Comparison of ENCODE assay signal across 23 cellular contexts in genomic region chr11:2835768-2836150, GRCh38.
"Had no signal": no experiment of that assay in that cellular context is flagged by ENCODE, and none has a peak within 500 bp of the region (broad histone marks: within the 10 kb centered on the region; RNA-seq: fewer than 3 reads in every experiment).

No MANE protein-coding gene starts in this region.

- H3K27me3 Mint-ChIP-seq: activated CD4-positive, alpha-beta T cell treated with anti-CD3 and anti-CD28 coated beads for 36 hours; activated CD8-positive, alpha-beta memory T cell treated with anti-CD3 and anti-CD28 coated beads, Interleukin-2, amount 10 ng/mL, durations not matched to agents 7 days and 5 days; activated naive CD8-positive, alpha-beta T cell treated with anti-CD3 and anti-CD28 coated beads, Interleukin-2, amount 10 ng/mL, durations not matched to agents 7 days and 5 days had no signal

- H3K36me3 ChIP-seq: brain microvascular endothelial cell, pancreas, prostate gland, transverse colon, uterus had no signal

- ATAC-seq: activated CD4-positive, alpha-beta T cell treated with anti-CD3 and anti-CD28 coated beads for 36 hours; activated CD8-positive, alpha-beta memory T cell treated with anti-CD3 and anti-CD28 coated beads, Interleukin-2, amount 10 ng/mL, durations not matched to agents 7 days and 5 days; activated CD8-positive, alpha-beta T cell treated with anti-CD3 and anti-CD28 coated beads, Interleukin-2, amount 10 ng/mL, durations not matched to agents 7 days and 5 days; left colon; natural killer cell; stimulated activated naive B cell treated with anti-CD40 and anti-IgM and Interleukin-4, amounts not matched to agents 10 μg/mL and 1 μg/mL and 100 μg/mL, for 72 hours had no signal

- H3K4me3 Mint-ChIP-seq: activated CD4-positive, alpha-beta T cell treated with anti-CD3 and anti-CD28 coated beads for 36 hours; activated CD8-positive, alpha-beta memory T cell treated with anti-CD3 and anti-CD28 coated beads, Interleukin-2, amount 10 ng/mL, durations not matched to agents 7 days and 5 days; activated CD8-positive, alpha-beta T cell treated with anti-CD3 and anti-CD28 coated beads, Interleukin-2, amount 10 ng/mL, durations not matched to agents 7 days and 5 days; activated naive CD8-positive, alpha-beta T cell treated with anti-CD3 and anti-CD28 coated beads, Interleukin-2, amount 10 ng/mL, durations not matched to agents 7 days and 5 days; natural killer cell; stimulated activated naive B cell treated with anti-CD40 and anti-IgM and Interleukin-4, amounts not matched to agents 10 μg/mL and 1 μg/mL and 100 μg/mL, for 72 hours had no signal

- H3K9me3 ChIP-seq: pancreas, prostate gland, transverse colon, uterus had no signal

- H3K4me3 ChIP-seq: coronary artery, dorsolateral prefrontal cortex, pancreas, prostate gland, transverse colon, uterus had no signal

- H3K36me3 Mint-ChIP-seq: activated CD8-positive, alpha-beta memory T cell treated with anti-CD3 and anti-CD28 coated beads, Interleukin-2, amount 10 ng/mL, durations not matched to agents 7 days and 5 days; activated naive CD8-positive, alpha-beta T cell treated with anti-CD3 and anti-CD28 coated beads, Interleukin-2, amount 10 ng/mL, durations not matched to agents 7 days and 5 days; natural killer cell; stimulated activated naive B cell treated with anti-CD40 and anti-IgM and Interleukin-4, amounts not matched to agents 10 μg/mL and 1 μg/mL and 100 μg/mL, for 72 hours had no signal

- H3K27ac Mint-ChIP-seq: activated CD4-positive, alpha-beta T cell treated with anti-CD3 and anti-CD28 coated beads for 36 hours; activated CD8-positive, alpha-beta memory T cell treated with anti-CD3 and anti-CD28 coated beads, Interleukin-2, amount 10 ng/mL, durations not matched to agents 7 days and 5 days; activated CD8-positive, alpha-beta T cell treated with anti-CD3 and anti-CD28 coated beads, Interleukin-2, amount 10 ng/mL, durations not matched to agents 7 days and 5 days; activated naive CD8-positive, alpha-beta T cell treated with anti-CD3 and anti-CD28 coated beads, Interleukin-2, amount 10 ng/mL, durations not matched to agents 7 days and 5 days; natural killer cell; stimulated activated naive B cell treated with anti-CD40 and anti-IgM and Interleukin-4, amounts not matched to agents 10 μg/mL and 1 μg/mL and 100 μg/mL, for 72 hours had no signal

- DNase-seq: activated CD4-positive, alpha-beta T cell treated with anti-CD3 and anti-CD28 coated beads for 36 hours; activated CD4-positive, CD25-positive, alpha-beta regulatory T cell; activated CD8-positive, alpha-beta memory T cell treated with anti-CD3 and anti-CD28 coated beads, Interleukin-2, amount 10 ng/mL, durations not matched to agents 7 days and 5 days; activated CD8-positive, alpha-beta T cell treated with anti-CD3 and anti-CD28 coated beads, Interleukin-2, amount 10 ng/mL, durations not matched to agents 7 days and 5 days; activated naive CD4-positive, alpha-beta T cell treated with Interleukin-2 at 50 U/mL for 16 hours; activated naive CD8-positive, alpha-beta T cell treated with anti-CD3 and anti-CD28 coated beads, Interleukin-2, amount 10 ng/mL, durations not matched to agents 7 days and 5 days; activated T-cell treated with anti-CD3 and anti-CD28 coated beads, Interleukin-2, amount 50 U/mL, for 48 hours; brain microvascular endothelial cell; dorsolateral prefrontal cortex; effector memory CD4-positive, alpha-beta T cell; hippocampal formation; kidney; left colon; natural killer cell; stimulated activated CD4-positive, alpha-beta T cell treated with anti-CD3 and anti-CD28 coated beads, Interleukin-15, amount 100 ng/mL, for 24 hours; stimulated activated CD4-positive, alpha-beta T cell treated with anti-CD3 and anti-CD28 coated beads, Interleukin-2, amount 100 ng/mL, for 24 hours; stimulated activated naive B cell treated with anti-CD40 and anti-IgM and Interleukin-4, amounts not matched to agents 10 μg/mL and 1 μg/mL and 100 μg/mL, for 72 hours; T-helper 1 cell; transverse colon; uterus had no signal

- H3K4me1 ChIP-seq: pancreas, prostate gland had no signal

- H3K27me3 ChIP-seq: brain microvascular endothelial cell, dorsolateral prefrontal cortex, pancreas, transverse colon, uterus had no signal

- H3K27ac ChIP-seq: brain microvascular endothelial cell, coronary artery, dorsolateral prefrontal cortex, pancreas, prostate gland, transverse colon, uterus had no signal

- H3K4me1 Mint-ChIP-seq: activated CD4-positive, alpha-beta T cell treated with anti-CD3 and anti-CD28 coated beads for 36 hours; activated CD8-positive, alpha-beta memory T cell treated with anti-CD3 and anti-CD28 coated beads, Interleukin-2, amount 10 ng/mL, durations not matched to agents 7 days and 5 days; activated naive CD8-positive, alpha-beta T cell treated with anti-CD3 and anti-CD28 coated beads, Interleukin-2, amount 10 ng/mL, durations not matched to agents 7 days and 5 days; natural killer cell; stimulated activated naive B cell treated with anti-CD40 and anti-IgM and Interleukin-4, amounts not matched to agents 10 μg/mL and 1 μg/mL and 100 μg/mL, for 72 hours had no signal
